In the genomic region with DNA sequence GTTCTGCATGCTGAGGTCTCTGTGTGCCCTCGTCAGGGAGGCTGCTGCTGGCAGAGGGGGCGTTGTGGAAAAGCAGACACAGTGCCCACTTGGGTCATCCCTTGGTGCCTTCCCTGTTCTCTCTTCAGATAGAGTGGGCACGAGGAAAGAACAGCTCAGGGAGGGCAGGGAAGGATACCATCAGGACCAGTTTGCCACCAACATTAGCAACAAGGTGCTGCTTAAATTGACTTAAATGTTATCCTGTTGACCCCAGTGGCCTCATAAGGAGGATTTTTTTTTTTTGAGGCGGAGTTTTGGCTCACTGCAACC, we compare ENCODE assay signal across 1 cellular context.
TF ChIP-seq lines count a peak whose summit lies in the region.

No MANE protein-coding gene starts in this region.

TF ChIP-seq in K562, 482 proteins besides CTCF, POLR2A, EP300 and RAD21:
- TF ChIP-seq BRCA1 (IDR thresholded peaks at IDR 0.05), result no peak
- no peak for TF ChIP-seq BRCA1 (CRISPR knock-in tag; IDR thresholded peaks at IDR 0.05)
- TF ChIP-seq HNRNPLL (IDR thresholded peaks at IDR 0.05; ENCODE audit: low read depth, low read length, poor library complexity, severe bottlenecking), result no peak
- no peak for TF ChIP-seq ZNF41 (CRISPR knock-in tag; conservative IDR thresholded peaks at IDR 0.05)
- no peak for TF ChIP-seq MED1 (CRISPR knock-in tag; IDR thresholded peaks at IDR 0.05; ENCODE audit: borderline replicate concordance)
- TF ChIP-seq, protein P1, sequence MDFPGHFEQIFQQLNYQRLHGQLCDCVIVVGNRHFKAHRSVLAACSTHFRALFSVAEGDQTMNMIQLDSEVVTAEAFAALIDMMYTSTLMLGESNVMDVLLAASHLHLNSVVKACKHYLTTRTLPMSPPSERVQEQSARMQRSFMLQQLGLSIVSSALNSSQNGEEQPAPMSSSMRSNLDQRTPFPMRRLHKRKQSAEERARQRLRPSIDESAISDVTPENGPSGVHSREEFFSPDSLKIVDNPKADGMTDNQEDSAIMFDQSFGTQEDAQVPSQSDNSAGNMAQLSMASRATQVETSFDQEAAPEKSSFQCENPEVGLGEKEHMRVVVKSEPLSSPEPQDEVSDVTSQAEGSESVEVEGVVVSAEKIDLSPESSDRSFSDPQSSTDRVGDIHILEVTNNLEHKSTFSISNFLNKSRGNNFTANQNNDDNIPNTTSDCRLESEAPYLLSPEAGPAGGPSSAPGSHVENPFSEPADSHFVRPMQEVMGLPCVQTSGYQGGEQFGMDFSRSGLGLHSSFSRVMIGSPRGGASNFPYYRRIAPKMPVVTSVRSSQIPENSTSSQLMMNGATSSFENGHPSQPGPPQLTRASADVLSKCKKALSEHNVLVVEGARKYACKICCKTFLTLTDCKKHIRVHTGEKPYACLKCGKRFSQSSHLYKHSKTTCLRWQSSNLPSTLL (IDR thresholded peaks at IDR 0.05), result no peak
- no peak for TF ChIP-seq HNRNPH1 (optimal IDR thresholded peaks at IDR 0.05; ENCODE audit: low read depth, low read length)
- TF ChIP-seq RNF2 (IDR thresholded peaks at IDR 0.05), result no peak
- TF ChIP-seq TBL1XR1 (IDR thresholded peaks at IDR 0.05; ENCODE audit: low read length in 2 of 2), result peak in 1 of 2 experiments; percentile 76; a peak in 1 of 4 replicates
- no peak for TF ChIP-seq ZBTB12 (CRISPR knock-in tag; IDR thresholded peaks at IDR 0.05)
- no peak for TF ChIP-seq RUNX1 (IDR thresholded peaks at IDR 0.05; ENCODE audit: low read depth)
- TF ChIP-seq, protein P2, sequence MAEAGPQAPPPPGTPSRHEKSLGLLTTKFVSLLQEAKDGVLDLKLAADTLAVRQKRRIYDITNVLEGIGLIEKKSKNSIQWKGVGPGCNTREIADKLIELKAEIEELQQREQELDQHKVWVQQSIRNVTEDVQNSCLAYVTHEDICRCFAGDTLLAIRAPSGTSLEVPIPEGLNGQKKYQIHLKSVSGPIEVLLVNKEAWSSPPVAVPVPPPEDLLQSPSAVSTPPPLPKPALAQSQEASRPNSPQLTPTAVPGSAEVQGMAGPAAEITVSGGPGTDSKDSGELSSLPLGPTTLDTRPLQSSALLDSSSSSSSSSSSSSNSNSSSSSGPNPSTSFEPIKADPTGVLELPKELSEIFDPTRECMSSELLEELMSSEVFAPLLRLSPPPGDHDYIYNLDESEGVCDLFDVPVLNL (CRISPR knock-in tag; IDR thresholded peaks at IDR 0.05; ENCODE audit: low read depth), result no peak
- no peak for TF ChIP-seq SAFB (IDR thresholded peaks at IDR 0.05; ENCODE audit: borderline replicate concordance, low read depth, low read length)
- TF ChIP-seq, protein P3, sequence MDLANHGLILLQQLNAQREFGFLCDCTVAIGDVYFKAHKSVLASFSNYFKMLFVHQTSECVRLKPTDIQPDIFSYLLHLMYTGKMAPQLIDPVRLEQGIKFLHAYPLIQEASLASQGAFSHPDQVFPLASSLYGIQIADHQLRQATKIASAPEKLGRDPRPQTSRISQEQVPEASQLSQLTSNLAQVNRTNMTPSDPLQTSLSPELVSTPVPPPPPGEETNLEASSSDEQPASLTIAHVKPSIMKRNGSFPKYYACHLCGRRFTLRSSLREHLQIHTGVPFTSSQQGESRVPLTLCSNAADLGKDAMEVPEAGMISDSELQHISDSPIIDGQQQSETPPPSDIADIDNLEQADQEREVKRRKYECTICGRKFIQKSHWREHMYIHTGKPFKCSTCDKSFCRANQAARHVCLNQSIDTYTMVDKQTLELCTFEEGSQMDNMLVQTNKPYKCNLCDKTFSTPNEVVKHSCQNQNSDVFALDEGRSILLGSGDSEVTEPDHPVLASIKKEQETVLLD (IDR thresholded peaks at IDR 0.05), result no peak
- 0 out of 2 replicates have a peak, but pooled peaks have one; percentile 3 for TF ChIP-seq BHLHE40 (IDR thresholded peaks at IDR 0.05; ENCODE audit: low read length)
- TF ChIP-seq SRSF1 (IDR thresholded peaks at IDR 0.05; ENCODE audit: low read depth, low read length), result no peak
- TF ChIP-seq KAT7 (CRISPR knock-in tag; IDR thresholded peaks at IDR 0.05; ENCODE audit: borderline replicate concordance), result no peak
- TF ChIP-seq HDAC2 (IDR thresholded peaks at IDR 0.05), result no peak
- no peak for TF ChIP-seq BDP1 (IDR thresholded peaks at IDR 0.05; ENCODE audit: insufficient read depth, insufficient read length)
